Comparison of ENCODE assay signal across 19 cellular contexts in the genomic region with DNA sequence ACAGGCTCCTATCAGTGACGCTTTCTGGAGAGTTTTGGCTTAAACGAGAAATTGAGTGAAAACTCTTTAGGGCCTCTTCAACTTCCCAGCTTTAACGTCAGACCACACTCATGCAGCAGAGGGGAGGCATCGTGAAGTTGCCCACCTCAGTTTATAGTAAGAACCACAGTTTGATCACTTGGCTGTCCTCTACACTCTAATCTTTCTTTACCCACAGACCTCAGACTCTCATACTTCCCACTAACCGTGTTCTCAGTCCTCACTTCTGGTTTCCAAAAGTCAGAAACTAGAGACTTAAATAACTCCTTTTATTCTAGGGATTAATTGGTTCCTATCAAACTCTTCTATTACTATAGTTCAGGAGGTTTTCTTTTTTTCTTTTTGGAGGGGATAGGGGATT.
DNase-seq lines count a peak whose midpoint lies in the region; ATAC-seq and TF ChIP-seq lines count a peak whose summit lies in the region.
"Had no signal": no experiment of that assay in that cellular context is flagged by ENCODE, and none has a peak within 500 bp of the region (broad histone marks: within the 10 kb centered on the region; RNA-seq: fewer than 3 reads in every experiment).

No MANE protein-coding gene starts in this region.

- intact Hi-C loops in body of pancreas (cut with DNase I) = no loop called here

- no peak overlapping the region for H3K27ac ChIP-seq in BLaER1 treated with 17β-estradiol and CSF1 and Interleukin-3, amounts not matched to agents 10 nM and 100 nM
- H3K27ac ChIP-seq in OCI-LY3 (ENCODE audit: low read length) (no peak overlapping the region), body of pancreas (no peak overlapping the region)
- H3K27ac ChIP-seq: C4-2B had no signal

- peak; percentile 25 for DNase-seq in pons (ENCODE audit: low spot score)
- DNase-seq in body of pancreas = no peak
- no peak for DNase-seq in NCI-H69 (lab: John Stamatoyannopoulos, UW)
- DNase-seq: Calu3; CD8-positive, alpha-beta memory T cell; DMS153; Karpas-422; NCI-H1092; NCI-H1436; NCI-H187 treated with DMSO at 0.1 percent for 48 hours; NK-92 treated with Interleukin-12 subunit alpha and Interleukin-12 subunit beta, amount 100 ng/mL, for 24 hours; PC-3; Right ventricle myocardium superior had no signal

- no peak overlapping the region for H3K9ac ChIP-seq in BLaER1 treated with 17β-estradiol and CSF1 and Interleukin-3, amounts not matched to agents 10 nM and 100 nM
- H3K9ac ChIP-seq in OCI-LY3 (ENCODE audit: low read length) = no peak overlapping the region; the same call in 1 of the 2 replicates

- ATAC-seq in HG02798 (IDR thresholded peaks at IDR 0.05; ENCODE audit: poor library complexity, unreplicated experiment) (peak; percentile 43), body of pancreas (no peak), HG02981 (IDR thresholded peaks at IDR 0.05; ENCODE audit: unreplicated experiment) (no peak)
- ATAC-seq: HCT116, PC-3 had no signal

- no peak for TF ChIP-seq POLR2A in body of pancreas (IDR thresholded peaks at IDR 0.05)

- no peaks in the 10 kb centered on the region for H3K79me2 ChIP-seq in OCI-LY3 (ENCODE audit: low read length)

- H3K36me3 ChIP-seq in BLaER1 treated with 17β-estradiol and CSF1 and Interleukin-3, amounts not matched to agents 10 nM and 100 nM = no peaks in the 10 kb centered on the region
- H3K36me3 ChIP-seq in OCI-LY3 (replicated peaks; ENCODE audit: low read depth, low read length) (no peaks in the 10 kb centered on the region), body of pancreas (replicated peaks in 1 of 2; ENCODE audit: insufficient read depth in 1 of 2, low read depth in 2 of 2) (no peaks in the 10 kb centered on the region)

- H2AFZ ChIP-seq in OCI-LY3 (ENCODE audit: low read depth, low read length) = no peak overlapping the region

- no peaks in the 10 kb centered on the region for H4K20me1 ChIP-seq in BLaER1 treated with 17β-estradiol and CSF1 and Interleukin-3, amounts not matched to agents 10 nM and 100 nM
- H4K20me1 ChIP-seq in OCI-LY3 (ENCODE audit: insufficient read depth, low read length) = no peaks in the 10 kb centered on the region

- H3K4me2 ChIP-seq in BLaER1 treated with 17β-estradiol and CSF1 and Interleukin-3, amounts not matched to agents 10 nM and 100 nM = peak overlapping the region; percentile 1 to 37 (median 13); a peak in 13 of 22 replicates
- H3K4me2 ChIP-seq in OCI-LY3 (ENCODE audit: low read length) = peak overlapping the region; percentile 46

- TF ChIP-seq CTCF in OCI-LY3 (IDR thresholded peaks at IDR 0.05; ENCODE audit: low read depth, low read length) = no peak
- no peak for TF ChIP-seq CTCF in body of pancreas (IDR thresholded peaks at IDR 0.05)

- no peak overlapping the region for H3K4me3 ChIP-seq in BLaER1 treated with 17β-estradiol and CSF1 and Interleukin-3, amounts not matched to agents 10 nM and 100 nM
- H3K4me3 ChIP-seq in OCI-LY3 (ENCODE audit: low read length) = peak overlapping the region; percentile 21; the same call in 1 of the 2 replicates
- H3K4me3 ChIP-seq in body of pancreas = no peak overlapping the region

- H3K27me3 ChIP-seq in BLaER1 treated with 17β-estradiol and CSF1 and Interleukin-3, amounts not matched to agents 10 nM and 100 nM = no peaks in the 10 kb centered on the region
- no peaks in the 10 kb centered on the region for H3K27me3 ChIP-seq in OCI-LY3 (ENCODE audit: low read depth, low read length)
- no peaks in the 10 kb centered on the region for H3K27me3 ChIP-seq in body of pancreas

- 45 to 49% methylated on average over 5 of the region's 5 CpGs for WGBS in body of pancreas, 2 donors

- peaks cover 0 to 15% (median 7%) of the 10 kb centered on the region in 10 experiments; a peak in 12 of 20 replicates for H3K4me1 ChIP-seq in BLaER1 treated with 17β-estradiol and CSF1 and Interleukin-3, amounts not matched to agents 10 nM and 100 nM
- H3K4me1 ChIP-seq in OCI-LY3 (ENCODE audit: low read length) (peaks cover 18% of the 10 kb centered on the region), body of pancreas (no peaks in the 10 kb centered on the region)

- H3K9me3 ChIP-seq in BLaER1 treated with 17β-estradiol and CSF1 and Interleukin-3, amounts not matched to agents 10 nM and 100 nM (replicated peaks in 1 of 11) = no peaks in the 10 kb centered on the region
- H3K9me3 ChIP-seq in OCI-LY3 (ENCODE audit: insufficient read depth, low read length) (no peaks in the 10 kb centered on the region), body of pancreas (no peaks in the 10 kb centered on the region)
